ENCODE assay signal across 21 cellular contexts in genomic region chr14:91261986-91262549, GRCh38. TPM values are rescaled to one million over a fixed set of nuclear protein-coding genes. Genes with fewer than 3 reads are reported as not detected.
"Had no signal": no experiment of that assay in that cellular context is flagged by ENCODE, and none has a peak within 500 bp of the region (broad histone marks: within the 10 kb centered on the region; RNA-seq: fewer than 3 reads in every experiment).

No MANE protein-coding gene starts in this region.

- H3K36me3 ChIP-seq: ascending aorta, breast epithelium, esophagus muscularis mucosa, heart right ventricle, ovary had no signal

- H3K27ac ChIP-seq: ascending aorta, breast epithelium, esophagus muscularis mucosa, heart right ventricle, ovary, psoas muscle, testis had no signal

- ATAC-seq: heart right ventricle, psoas muscle, right cardiac atrium had no signal

- H3K27me3 ChIP-seq: ascending aorta, esophagus muscularis mucosa, ovary, testis had no signal

- H3K4me1 ChIP-seq: psoas muscle had no signal

- H3K9me3 Mint-ChIP-seq: activated CD4-positive, alpha-beta T cell treated with anti-CD3 and anti-CD28 coated beads, Interleukin-2, amount 10 ng/mL, durations not matched to agents 24 days and 14 days; activated naive CD4-positive, alpha-beta T cell treated with anti-CD3 and anti-CD28 coated beads, Interleukin-2, amount 50 U/mL, for 24 hours; type B pancreatic cell had no signal

- H3K4me3 Mint-ChIP-seq: activated CD4-positive, alpha-beta T cell treated with anti-CD3 and anti-CD28 coated beads, Interleukin-2, amount 10 ng/mL, durations not matched to agents 24 days and 14 days; memory B cell; type B pancreatic cell had no signal

- H3K9me3 ChIP-seq: ascending aorta, breast epithelium, ovary, testis had no signal

- H3K27me3 Mint-ChIP-seq: activated CD4-positive, alpha-beta T cell treated with anti-CD3 and anti-CD28 coated beads, Interleukin-2, amount 10 ng/mL, durations not matched to agents 24 days and 14 days; activated naive CD4-positive, alpha-beta T cell treated with anti-CD3 and anti-CD28 coated beads, Interleukin-2, amount 50 U/mL, for 24 hours had no signal

- H3K4me3 ChIP-seq: ascending aorta, breast epithelium, esophagus muscularis mucosa, heart right ventricle, ovary, psoas muscle, skin epidermis, testis had no signal

- DNase-seq: activated CD4-positive, alpha-beta T cell treated with anti-CD3 and anti-CD28 coated beads, Interleukin-2, amount 10 ng/mL, durations not matched to agents 24 days and 14 days; activated CD4-positive, CD25-positive, alpha-beta regulatory T cell; activated CD8-positive, alpha-beta memory T cell treated with anti-CD3 and anti-CD28 coated beads for 24 hours; activated CD8-positive, alpha-beta memory T cell treated with anti-CD3 and anti-CD28 coated beads, Interleukin-2, amount 50 U/mL, for 48 hours; activated gamma-delta T cell; activated T-cell treated with anti-CD3 and anti-CD28 coated beads, Interleukin-2, amount 50 U/mL, for 48 hours; cerebellar nuclear complex; cortex of kidney; effector CD4-positive, alpha-beta T cell; heart right ventricle; ovary; psoas muscle; right cardiac atrium; testis had no signal

- H3K27ac Mint-ChIP-seq: type B pancreatic cell had no signal

- H3K36me3 Mint-ChIP-seq: activated naive CD4-positive, alpha-beta T cell treated with anti-CD3 and anti-CD28 coated beads, Interleukin-2, amount 50 U/mL, for 24 hours; type B pancreatic cell had no signal

RNA-seq across cellular contexts. Expression of gene GPR68, which starts 17.6 kb away (rescaled TPM):
- total RNA-seq: ascending aorta had no signal
